ENCODE assay signal across 8 cellular contexts in genomic region chr12:11836282-11836963, GRCh38.
A peak's percentile ranks its signal among the peaks of the same experiment; 100 is the strongest.
DNase-seq lines count a peak whose midpoint lies in the region; ATAC-seq and TF ChIP-seq lines count a peak whose summit lies in the region.

No MANE protein-coding gene starts in this region.

- H3K4me2 ChIP-seq in neuronal stem cell (ENCODE audit: insufficient read depth, low read length, poor library complexity, severe bottlenecking) = no peak overlapping the region

- peak overlapping the region; percentile 77 for H3K27ac ChIP-seq in muscle layer of duodenum (ENCODE audit: low read length)
- no peak overlapping the region for H3K27ac ChIP-seq in neuronal stem cell (replicated peaks; ENCODE audit: low read length)
- no peak overlapping the region for H3K27ac ChIP-seq in SJCRH30

- no peak overlapping the region for H4K91ac ChIP-seq in neuronal stem cell (ENCODE audit: low read depth, low read length, poor library complexity)

- H3K27me3 ChIP-seq in muscle layer of duodenum (ENCODE audit: low read depth, low read length) (no peaks in the 10 kb centered on the region), neuronal stem cell (ENCODE audit: control insufficient read depth in 3 of 3, insufficient read depth in 3 of 3, low read depth in 1 of 3, low read length in 3 of 3) (no peaks in the 10 kb centered on the region), SJCRH30 (no peaks in the 10 kb centered on the region)

- H3K36me3 ChIP-seq in muscle layer of duodenum (ENCODE audit: control insufficient read depth in 1 of 2, insufficient read depth in 2 of 2, low read length in 2 of 2) = peaks cover 4 to 5% of the 10 kb centered on the region in 2 donors
- H3K36me3 ChIP-seq in neuronal stem cell (replicated peaks in 1 of 2; ENCODE audit: control insufficient read depth in 2 of 2, insufficient read depth in 2 of 2, low read length in 2 of 2) = peaks cover 0 to 26% of the 10 kb centered on the region in 2 donors
- H3K36me3 ChIP-seq in SJCRH30 = no peaks in the 10 kb centered on the region

- no peak overlapping the region for H2BK12ac ChIP-seq in neuronal stem cell (ENCODE audit: low read length)

- DNase-seq in GM10266 (ENCODE audit: extremely low spot score) (peak; percentile 81), neuronal stem cell (ENCODE audit: low spot score) (no peak), SJCRH30 (no peak), NCI-H446 (lab: John Stamatoyannopoulos, UW) (no peak)
- peak; percentile 76 for DNase-seq in activated CD8-positive, alpha-beta memory T cell treated with anti-CD3 and anti-CD28 coated beads, Interleukin-2, amount 50 U/mL, for 48 hours

- WGBS in neuronal stem cell (ENCODE audit: extremely low coverage in 2 of 2, insufficient read length in 2 of 2, insufficient replicate concordance in 1 of 2), 2 donors = no CpG with 5 or more reads among the region's 11 CpGs

- H2AFZ ChIP-seq in neuronal stem cell (ENCODE audit: low read length) = no peak overlapping the region

- TF ChIP-seq CTCF in GM10266 (IDR thresholded peaks at IDR 0.05; ENCODE audit: control insufficient read depth, insufficient read depth, low read depth, missing control alignments) = no peak

- no peak overlapping the region for H3K9ac ChIP-seq in neuronal stem cell (ENCODE audit: low read depth, low read length, poor library complexity)

- no peaks in the 10 kb centered on the region for H3K79me1 ChIP-seq in neuronal stem cell (ENCODE audit: low read depth, low read length)

- H4K8ac ChIP-seq in neuronal stem cell (ENCODE audit: low read depth, low read length) = no peak overlapping the region

- no peak overlapping the region for H2BK15ac ChIP-seq in neuronal stem cell (ENCODE audit: low read length)

- no peak overlapping the region for H2AK5ac ChIP-seq in neuronal stem cell (ENCODE audit: low read depth, low read length)

- H3K14ac ChIP-seq in neuronal stem cell (ENCODE audit: low read length) = no peak overlapping the region

- H3K9me3 ChIP-seq in muscle layer of duodenum (ENCODE audit: control insufficient read depth in 1 of 2, low read length in 2 of 2) (no peaks in the 10 kb centered on the region), neuronal stem cell (replicated peaks in 1 of 2; ENCODE audit: control insufficient read depth in 2 of 2, insufficient read depth in 1 of 2, low read depth in 1 of 2, low read length in 2 of 2) (no peaks in the 10 kb centered on the region), SJCRH30 (replicated peaks) (no peaks in the 10 kb centered on the region)

- H2BK120ac ChIP-seq in neuronal stem cell (ENCODE audit: low read depth, low read length) = no peak overlapping the region

- H3K4ac ChIP-seq in neuronal stem cell (ENCODE audit: low read length) = no peak overlapping the region

- ATAC-seq in GM21367 (IDR thresholded peaks at IDR 0.05; ENCODE audit: unreplicated experiment) (peak; percentile 87), HG03565 (IDR thresholded peaks at IDR 0.05; ENCODE audit: unreplicated experiment) (peak; percentile 84)

- peaks cover 48 to 56% of the 10 kb centered on the region in 2 donors for H3K4me1 ChIP-seq in muscle layer of duodenum (ENCODE audit: control insufficient read depth in 1 of 2, insufficient read depth in 2 of 2, low read length in 2 of 2)
- peaks cover 0 to 3% of the 10 kb centered on the region in 2 donors for H3K4me1 ChIP-seq in neuronal stem cell (ENCODE audit: control insufficient read depth in 2 of 2, insufficient read depth in 1 of 2, low read depth in 1 of 2, low read length in 2 of 2)
- H3K4me1 ChIP-seq in SJCRH30 = no peaks in the 10 kb centered on the region

- no peak overlapping the region for H2BK5ac ChIP-seq in neuronal stem cell (ENCODE audit: low read length)

- H3K18ac ChIP-seq in neuronal stem cell (ENCODE audit: low read length) = no peak overlapping the region

- no peak overlapping the region for H3K23ac ChIP-seq in neuronal stem cell (ENCODE audit: low read depth, low read length, poor library complexity)

- H3K4me3 ChIP-seq in muscle layer of duodenum (ENCODE audit: low read depth in 1 of 2, low read length in 2 of 2) (no peak overlapping the region), neuronal stem cell (ENCODE audit: low read length in 2 of 2) (no peak overlapping the region), SJCRH30 (no peak overlapping the region)

Comparison
In these comparisons a context has a peak if more than half of its experiments do, and no peak if none do; other contexts are left out.
1. DNase-seq: peak in GM10266 (single experiment) and activated CD8-positive, alpha-beta memory T cell treated with anti-CD3 and anti-CD28 coated beads, Interleukin-2, amount 50 U/mL, for 48 hours (single experiment); none in neuronal stem cell (single experiment), SJCRH30 (0 of 2) and NCI-H446 (0 of 2).